ENCODE assay signal across 1 cellular context in the genomic region with DNA sequence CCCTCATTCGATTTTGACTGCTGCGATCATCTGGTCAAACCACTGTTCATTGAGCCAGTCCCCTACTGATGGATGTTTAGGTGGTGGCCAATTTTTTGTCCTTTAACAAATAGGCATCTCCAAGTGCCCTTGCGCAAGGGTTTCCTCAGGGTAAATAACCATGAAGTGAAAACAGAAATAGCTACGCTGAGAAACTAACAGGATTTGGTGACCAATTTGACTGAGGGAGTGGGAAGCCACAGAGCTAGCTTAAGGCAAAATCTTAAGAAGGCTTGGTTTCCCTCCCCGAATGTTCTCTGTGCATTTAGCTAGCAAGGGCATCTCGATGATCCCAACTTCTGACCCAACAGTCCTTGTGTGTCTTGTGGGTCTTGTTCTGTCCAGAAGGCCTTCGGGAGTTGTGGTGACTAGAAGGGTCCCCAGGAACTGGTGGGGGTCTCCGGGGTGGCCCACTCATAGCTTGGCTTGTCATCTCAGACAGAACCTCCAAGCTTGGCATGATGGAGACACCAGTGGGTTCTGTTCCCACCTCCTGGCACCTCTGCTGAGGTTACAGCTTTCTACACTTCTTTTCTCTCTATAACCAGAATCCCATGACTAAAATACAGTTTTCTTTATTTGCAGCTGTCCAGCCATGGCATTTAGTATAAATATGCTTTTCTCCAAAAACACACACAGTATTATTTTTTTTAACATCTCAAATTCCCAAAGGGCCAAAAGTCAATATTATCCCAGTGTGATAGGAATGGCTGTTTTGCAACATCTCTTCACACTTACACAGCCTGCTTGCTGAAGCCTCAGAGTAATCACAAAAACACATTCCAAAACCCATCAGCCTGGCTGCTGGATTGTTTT.
TF ChIP-seq lines count a peak whose summit lies in the region.

No MANE protein-coding gene starts in this region.

TF ChIP-seq in HepG2, 621 proteins besides CTCF, POLR2A, EP300 and RAD21 (continued from another document and continues in another):
- TF ChIP-seq GATAD1 (CRISPR knock-in tag; IDR thresholded peaks at IDR 0.05) (no peak), ZNF552 (CRISPR knock-in tag; IDR thresholded peaks at IDR 0.05; ENCODE audit: borderline replicate concordance) (no peak), MAFF (IDR thresholded peaks at IDR 0.05; ENCODE audit: low read depth, low read length) (no peak), MBD4 (IDR thresholded peaks at IDR 0.05; ENCODE audit: borderline replicate concordance, low read length) (no peak), ONECUT2 (CRISPR knock-in tag; IDR thresholded peaks at IDR 0.05) (peak; percentile 62; the same call in 1 of the 2 replicates), ZNF317 (CRISPR knock-in tag; IDR thresholded peaks at IDR 0.05) (no peak), HNRNPK (IDR thresholded peaks at IDR 0.05; ENCODE audit: low read depth, low read length, poor library complexity, severe bottlenecking) (no peak), ZC3H13 (CRISPR knock-in tag; IDR thresholded peaks at IDR 0.05) (no peak), ZNF44 (CRISPR knock-in tag; IDR thresholded peaks at IDR 0.05) (no peak; the same call in 1 of the 2 replicates), SOX6 (IDR thresholded peaks at IDR 0.05) (no peak), SOX6 (CRISPR knock-in tag; IDR thresholded peaks at IDR 0.05) (peak; percentile 91), POLR2AphosphoS2 (IDR thresholded peaks at IDR 0.05; ENCODE audit: low read depth, low read length) (no peak), ISL2 (CRISPR knock-in tag; IDR thresholded peaks at IDR 0.05) (peak; percentile 95), SUZ12 (IDR thresholded peaks at IDR 0.05; ENCODE audit: low read depth, low read length) (no peak), FOXA3 (CRISPR knock-in tag; IDR thresholded peaks at IDR 0.05) (peak; percentile 96), SPEN (CRISPR knock-in tag; IDR thresholded peaks at IDR 0.05; ENCODE audit: low read depth) (peak; percentile 57; the same call in 1 of the 2 replicates), CREM (IDR thresholded peaks at IDR 0.05) (peak; percentile 75), CREM (CRISPR knock-in tag; IDR thresholded peaks at IDR 0.05) (no peak), ZNF891 (CRISPR knock-in tag; IDR thresholded peaks at IDR 0.05) (no peak)
- TF ChIP-seq, protein P1, sequence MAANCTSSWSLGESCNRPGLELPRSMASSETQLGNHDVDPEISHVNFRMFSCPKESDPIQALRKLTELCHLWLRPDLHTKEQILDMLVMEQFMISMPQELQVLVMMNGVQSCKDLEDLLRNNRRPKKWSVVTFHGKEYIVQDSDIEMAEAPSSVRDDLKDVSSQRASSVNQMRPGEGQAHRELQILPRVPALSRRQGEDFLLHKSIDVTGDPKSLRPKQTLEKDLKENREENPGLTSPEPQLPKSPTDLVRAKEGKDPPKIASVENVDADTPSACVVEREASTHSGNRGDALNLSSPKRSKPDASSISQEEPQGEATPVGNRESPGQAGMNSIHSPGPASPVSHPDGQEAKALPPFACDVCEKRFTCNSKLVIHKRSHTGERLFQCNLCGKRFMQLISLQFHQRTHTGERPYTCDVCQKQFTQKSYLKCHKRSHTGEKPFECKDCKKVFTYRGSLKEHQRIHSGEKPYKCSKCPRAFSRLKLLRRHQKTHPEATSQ (CRISPR knock-in tag; IDR thresholded peaks at IDR 0.05; ENCODE audit: borderline replicate concordance): 0 out of 2 replicates have a peak, but pooled peaks have one; percentile 39
- TF ChIP-seq, protein P2, sequence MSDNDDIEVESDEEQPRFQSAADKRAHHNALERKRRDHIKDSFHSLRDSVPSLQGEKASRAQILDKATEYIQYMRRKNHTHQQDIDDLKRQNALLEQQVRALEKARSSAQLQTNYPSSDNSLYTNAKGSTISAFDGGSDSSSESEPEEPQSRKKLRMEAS (IDR thresholded peaks at IDR 0.05): peak; percentile 44
- TF ChIP-seq, protein P3, sequence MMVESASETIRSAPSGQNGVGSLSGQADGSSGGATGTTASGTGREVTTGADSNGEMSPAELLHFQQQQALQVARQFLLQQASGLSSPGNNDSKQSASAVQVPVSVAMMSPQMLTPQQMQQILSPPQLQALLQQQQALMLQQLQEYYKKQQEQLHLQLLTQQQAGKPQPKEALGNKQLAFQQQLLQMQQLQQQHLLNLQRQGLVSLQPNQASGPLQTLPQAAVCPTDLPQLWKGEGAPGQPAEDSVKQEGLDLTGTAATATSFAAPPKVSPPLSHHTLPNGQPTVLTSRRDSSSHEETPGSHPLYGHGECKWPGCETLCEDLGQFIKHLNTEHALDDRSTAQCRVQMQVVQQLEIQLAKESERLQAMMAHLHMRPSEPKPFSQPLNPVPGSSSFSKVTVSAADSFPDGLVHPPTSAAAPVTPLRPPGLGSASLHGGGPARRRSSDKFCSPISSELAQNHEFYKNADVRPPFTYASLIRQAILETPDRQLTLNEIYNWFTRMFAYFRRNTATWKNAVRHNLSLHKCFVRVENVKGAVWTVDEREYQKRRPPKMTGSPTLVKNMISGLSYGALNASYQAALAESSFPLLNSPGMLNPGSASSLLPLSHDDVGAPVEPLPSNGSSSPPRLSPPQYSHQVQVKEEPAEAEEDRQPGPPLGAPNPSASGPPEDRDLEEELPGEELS (CRISPR knock-in tag; IDR thresholded peaks at IDR 0.05): peak; percentile 98
- TF ChIP-seq, protein P4, sequence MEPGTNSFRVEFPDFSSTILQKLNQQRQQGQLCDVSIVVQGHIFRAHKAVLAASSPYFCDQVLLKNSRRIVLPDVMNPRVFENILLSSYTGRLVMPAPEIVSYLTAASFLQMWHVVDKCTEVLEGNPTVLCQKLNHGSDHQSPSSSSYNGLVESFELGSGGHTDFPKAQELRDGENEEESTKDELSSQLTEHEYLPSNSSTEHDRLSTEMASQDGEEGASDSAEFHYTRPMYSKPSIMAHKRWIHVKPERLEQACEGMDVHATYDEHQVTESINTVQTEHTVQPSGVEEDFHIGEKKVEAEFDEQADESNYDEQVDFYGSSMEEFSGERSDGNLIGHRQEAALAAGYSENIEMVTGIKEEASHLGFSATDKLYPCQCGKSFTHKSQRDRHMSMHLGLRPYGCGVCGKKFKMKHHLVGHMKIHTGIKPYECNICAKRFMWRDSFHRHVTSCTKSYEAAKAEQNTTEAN (CRISPR knock-in tag; conservative IDR thresholded peaks at IDR 0.05): peak; percentile 97
- TF ChIP-seq, protein P5, sequence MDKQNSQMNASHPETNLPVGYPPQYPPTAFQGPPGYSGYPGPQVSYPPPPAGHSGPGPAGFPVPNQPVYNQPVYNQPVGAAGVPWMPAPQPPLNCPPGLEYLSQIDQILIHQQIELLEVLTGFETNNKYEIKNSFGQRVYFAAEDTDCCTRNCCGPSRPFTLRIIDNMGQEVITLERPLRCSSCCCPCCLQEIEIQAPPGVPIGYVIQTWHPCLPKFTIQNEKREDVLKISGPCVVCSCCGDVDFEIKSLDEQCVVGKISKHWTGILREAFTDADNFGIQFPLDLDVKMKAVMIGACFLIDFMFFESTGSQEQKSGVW (CRISPR knock-in tag; IDR thresholded peaks at IDR 0.05; ENCODE audit: borderline replicate concordance): no peak
- TF ChIP-seq, protein P6, sequence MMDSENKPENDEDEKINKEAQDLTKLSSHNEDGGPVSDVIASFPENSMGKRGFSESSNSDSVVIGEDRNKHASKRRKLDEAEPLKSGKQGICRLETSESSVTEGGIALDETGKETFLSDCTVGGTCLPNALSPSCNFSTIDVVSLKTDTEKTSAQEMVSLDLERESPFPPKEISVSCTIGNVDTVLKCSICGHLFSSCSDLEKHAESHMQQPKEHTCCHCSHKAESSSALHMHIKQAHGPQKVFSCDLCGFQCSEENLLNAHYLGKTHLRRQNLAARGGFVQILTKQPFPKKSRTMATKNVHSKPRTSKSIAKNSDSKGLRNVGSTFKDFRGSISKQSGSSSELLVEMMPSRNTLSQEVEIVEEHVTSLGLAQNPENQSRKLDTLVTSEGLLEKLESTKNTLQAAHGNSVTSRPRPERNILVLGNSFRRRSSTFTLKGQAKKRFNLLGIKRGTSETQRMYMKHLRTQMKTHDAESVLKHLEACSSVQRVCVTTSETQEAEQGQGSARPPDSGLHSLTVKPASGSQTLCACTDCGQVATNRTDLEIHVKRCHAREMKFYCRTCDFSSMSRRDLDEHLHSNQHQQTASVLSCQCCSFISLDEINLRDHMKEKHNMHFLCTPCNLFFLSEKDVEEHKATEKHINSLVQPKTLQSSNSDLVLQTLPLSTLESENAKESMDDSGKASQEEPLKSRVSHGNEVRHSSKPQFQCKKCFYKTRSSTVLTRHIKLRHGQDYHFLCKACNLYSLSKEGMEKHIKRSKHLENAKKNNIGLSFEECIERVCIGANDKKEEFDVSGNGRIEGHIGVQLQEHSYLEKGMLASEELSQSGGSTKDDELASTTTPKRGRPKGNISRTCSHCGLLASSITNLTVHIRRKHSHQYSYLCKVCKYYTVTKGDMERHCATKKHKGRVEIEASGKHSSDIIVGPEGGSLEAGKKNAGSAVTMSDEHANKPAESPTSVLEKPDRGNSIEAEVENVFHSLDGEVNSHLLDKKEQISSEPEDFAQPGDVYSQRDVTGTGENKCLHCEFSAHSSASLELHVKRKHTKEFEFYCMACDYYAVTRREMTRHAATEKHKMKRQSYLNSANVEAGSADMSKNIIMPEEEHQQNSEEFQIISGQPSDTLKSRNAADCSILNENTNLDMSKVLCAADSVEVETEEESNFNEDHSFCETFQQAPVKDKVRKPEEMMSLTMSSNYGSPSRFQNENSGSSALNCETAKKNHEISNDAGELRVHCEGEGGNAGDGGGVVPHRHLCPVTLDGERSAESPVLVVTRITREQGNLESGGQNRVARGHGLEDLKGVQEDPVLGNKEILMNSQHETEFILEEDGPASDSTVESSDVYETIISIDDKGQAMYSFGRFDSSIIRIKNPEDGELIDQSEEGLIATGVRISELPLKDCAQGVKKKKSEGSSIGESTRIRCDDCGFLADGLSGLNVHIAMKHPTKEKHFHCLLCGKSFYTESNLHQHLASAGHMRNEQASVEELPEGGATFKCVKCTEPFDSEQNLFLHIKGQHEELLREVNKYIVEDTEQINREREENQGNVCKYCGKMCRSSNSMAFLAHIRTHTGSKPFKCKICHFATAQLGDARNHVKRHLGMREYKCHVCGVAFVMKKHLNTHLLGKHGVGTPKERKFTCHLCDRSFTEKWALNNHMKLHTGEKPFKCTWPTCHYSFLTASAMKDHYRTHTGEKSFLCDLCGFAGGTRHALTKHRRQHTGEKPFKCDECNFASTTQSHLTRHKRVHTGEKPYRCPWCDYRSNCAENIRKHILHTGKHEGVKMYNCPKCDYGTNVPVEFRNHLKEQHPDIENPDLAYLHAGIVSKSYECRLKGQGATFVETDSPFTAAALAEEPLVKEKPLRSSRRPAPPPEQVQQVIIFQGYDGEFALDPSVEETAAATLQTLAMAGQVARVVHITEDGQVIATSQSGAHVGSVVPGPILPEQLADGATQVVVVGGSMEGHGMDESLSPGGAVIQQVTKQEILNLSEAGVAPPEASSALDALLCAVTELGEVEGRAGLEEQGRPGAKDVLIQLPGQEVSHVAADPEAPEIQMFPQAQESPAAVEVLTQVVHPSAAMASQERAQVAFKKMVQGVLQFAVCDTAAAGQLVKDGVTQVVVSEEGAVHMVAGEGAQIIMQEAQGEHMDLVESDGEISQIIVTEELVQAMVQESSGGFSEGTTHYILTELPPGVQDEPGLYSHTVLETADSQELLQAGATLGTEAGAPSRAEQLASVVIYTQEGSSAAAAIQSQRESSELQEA (CRISPR knock-in tag; IDR thresholded peaks at IDR 0.05; ENCODE audit: not compliant biosample characterization): no peak
- TF ChIP-seq, protein P7, sequence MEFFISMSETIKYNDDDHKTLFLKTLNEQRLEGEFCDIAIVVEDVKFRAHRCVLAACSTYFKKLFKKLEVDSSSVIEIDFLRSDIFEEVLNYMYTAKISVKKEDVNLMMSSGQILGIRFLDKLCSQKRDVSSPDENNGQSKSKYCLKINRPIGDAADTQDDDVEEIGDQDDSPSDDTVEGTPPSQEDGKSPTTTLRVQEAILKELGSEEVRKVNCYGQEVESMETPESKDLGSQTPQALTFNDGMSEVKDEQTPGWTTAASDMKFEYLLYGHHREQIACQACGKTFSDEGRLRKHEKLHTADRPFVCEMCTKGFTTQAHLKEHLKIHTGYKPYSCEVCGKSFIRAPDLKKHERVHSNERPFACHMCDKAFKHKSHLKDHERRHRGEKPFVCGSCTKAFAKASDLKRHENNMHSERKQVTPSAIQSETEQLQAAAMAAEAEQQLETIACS (CRISPR knock-in tag; IDR thresholded peaks at IDR 0.05): no peak
- TF ChIP-seq, protein P8, sequence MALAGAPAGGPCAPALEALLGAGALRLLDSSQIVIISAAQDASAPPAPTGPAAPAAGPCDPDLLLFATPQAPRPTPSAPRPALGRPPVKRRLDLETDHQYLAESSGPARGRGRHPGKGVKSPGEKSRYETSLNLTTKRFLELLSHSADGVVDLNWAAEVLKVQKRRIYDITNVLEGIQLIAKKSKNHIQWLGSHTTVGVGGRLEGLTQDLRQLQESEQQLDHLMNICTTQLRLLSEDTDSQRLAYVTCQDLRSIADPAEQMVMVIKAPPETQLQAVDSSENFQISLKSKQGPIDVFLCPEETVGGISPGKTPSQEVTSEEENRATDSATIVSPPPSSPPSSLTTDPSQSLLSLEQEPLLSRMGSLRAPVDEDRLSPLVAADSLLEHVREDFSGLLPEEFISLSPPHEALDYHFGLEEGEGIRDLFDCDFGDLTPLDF (CRISPR knock-in tag; IDR thresholded peaks at IDR 0.05): no peak
- TF ChIP-seq, protein P9, sequence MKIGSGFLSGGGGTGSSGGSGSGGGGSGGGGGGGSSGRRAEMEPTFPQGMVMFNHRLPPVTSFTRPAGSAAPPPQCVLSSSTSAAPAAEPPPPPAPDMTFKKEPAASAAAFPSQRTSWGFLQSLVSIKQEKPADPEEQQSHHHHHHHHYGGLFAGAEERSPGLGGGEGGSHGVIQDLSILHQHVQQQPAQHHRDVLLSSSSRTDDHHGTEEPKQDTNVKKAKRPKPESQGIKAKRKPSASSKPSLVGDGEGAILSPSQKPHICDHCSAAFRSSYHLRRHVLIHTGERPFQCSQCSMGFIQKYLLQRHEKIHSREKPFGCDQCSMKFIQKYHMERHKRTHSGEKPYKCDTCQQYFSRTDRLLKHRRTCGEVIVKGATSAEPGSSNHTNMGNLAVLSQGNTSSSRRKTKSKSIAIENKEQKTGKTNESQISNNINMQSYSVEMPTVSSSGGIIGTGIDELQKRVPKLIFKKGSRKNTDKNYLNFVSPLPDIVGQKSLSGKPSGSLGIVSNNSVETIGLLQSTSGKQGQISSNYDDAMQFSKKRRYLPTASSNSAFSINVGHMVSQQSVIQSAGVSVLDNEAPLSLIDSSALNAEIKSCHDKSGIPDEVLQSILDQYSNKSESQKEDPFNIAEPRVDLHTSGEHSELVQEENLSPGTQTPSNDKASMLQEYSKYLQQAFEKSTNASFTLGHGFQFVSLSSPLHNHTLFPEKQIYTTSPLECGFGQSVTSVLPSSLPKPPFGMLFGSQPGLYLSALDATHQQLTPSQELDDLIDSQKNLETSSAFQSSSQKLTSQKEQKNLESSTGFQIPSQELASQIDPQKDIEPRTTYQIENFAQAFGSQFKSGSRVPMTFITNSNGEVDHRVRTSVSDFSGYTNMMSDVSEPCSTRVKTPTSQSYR (CRISPR knock-in tag; IDR thresholded peaks at IDR 0.05; ENCODE audit: borderline replicate concordance): peak; percentile 59; the same call in 1 of the 2 replicates
- TF ChIP-seq, protein P10, sequence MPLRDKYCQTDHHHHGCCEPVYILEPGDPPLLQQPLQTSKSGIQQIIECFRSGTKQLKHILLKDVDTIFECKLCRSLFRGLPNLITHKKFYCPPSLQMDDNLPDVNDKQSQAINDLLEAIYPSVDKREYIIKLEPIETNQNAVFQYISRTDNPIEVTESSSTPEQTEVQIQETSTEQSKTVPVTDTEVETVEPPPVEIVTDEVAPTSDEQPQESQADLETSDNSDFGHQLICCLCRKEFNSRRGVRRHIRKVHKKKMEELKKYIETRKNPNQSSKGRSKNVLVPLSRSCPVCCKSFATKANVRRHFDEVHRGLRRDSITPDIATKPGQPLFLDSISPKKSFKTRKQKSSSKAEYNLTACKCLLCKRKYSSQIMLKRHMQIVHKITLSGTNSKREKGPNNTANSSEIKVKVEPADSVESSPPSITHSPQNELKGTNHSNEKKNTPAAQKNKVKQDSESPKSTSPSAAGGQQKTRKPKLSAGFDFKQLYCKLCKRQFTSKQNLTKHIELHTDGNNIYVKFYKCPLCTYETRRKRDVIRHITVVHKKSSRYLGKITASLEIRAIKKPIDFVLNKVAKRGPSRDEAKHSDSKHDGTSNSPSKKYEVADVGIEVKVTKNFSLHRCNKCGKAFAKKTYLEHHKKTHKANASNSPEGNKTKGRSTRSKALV (CRISPR knock-in tag; IDR thresholded peaks at IDR 0.05): peak; percentile 24; the same call in 1 of the 2 replicates
